In the genomic region with DNA sequence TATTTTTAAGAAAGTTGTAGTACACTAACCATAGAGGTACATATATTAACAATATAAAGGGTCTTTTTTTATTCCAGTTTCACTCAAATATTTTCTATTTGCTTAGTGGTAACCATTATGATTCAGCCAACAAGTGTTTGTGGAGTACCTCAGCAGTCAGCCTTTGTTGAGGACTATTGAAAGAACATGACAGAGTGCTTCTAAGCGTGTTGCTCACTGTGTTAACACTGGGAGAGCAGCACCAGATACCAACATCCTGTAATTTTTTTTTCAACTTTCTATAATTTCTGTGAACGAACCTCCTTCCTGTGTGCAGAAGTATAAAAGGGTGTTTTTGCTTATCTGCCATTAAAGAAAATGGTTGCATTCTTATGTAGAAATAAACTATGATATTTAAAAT, we compare ENCODE assay signal across 16 cellular contexts.
DNase-seq lines count a peak whose midpoint lies in the region; ATAC-seq and TF ChIP-seq lines count a peak whose summit lies in the region.
"Had no signal": no experiment of that assay in that cellular context is flagged by ENCODE, and none has a peak within 500 bp of the region (broad histone marks: within the 10 kb centered on the region; RNA-seq: fewer than 3 reads in every experiment).

No MANE protein-coding gene starts in this region.

- H3K27me3 ChIP-seq in neutrophil (no peaks in the 10 kb centered on the region), endodermal cell (ENCODE audit: control insufficient read depth, insufficient read depth, low read length, poor library complexity, severe bottlenecking) (no peaks in the 10 kb centered on the region)
- H3K27me3 ChIP-seq: gastrocnemius medialis had no signal

- H3K4me1 Mint-ChIP-seq in endodermal cell = no peaks in the 10 kb centered on the region

- no peak overlapping the region for H3K27ac Mint-ChIP-seq in endodermal cell
- H3K27ac Mint-ChIP-seq: activated T-helper 1 cell treated with anti-CD3 and anti-CD28 coated beads, Interleukin-12 subunit alpha, Interleukin-12 subunit beta, Interleukin-2, Interleukin-4 antibody, amounts not matched to agents 30 ng/mL and 10 ng/mL and 1 ng/mL, durations not matched to agents 14 hours and 24 hours and 36 hours had no signal

- H3K4me3 ChIP-seq in neutrophil (ENCODE audit: low read depth in 1 of 2, low read length in 1 of 2) = no peak overlapping the region
- H3K4me3 ChIP-seq in endodermal cell (ENCODE audit: low read length) = no peak overlapping the region
- H3K4me3 ChIP-seq: gastrocnemius medialis, thoracic aorta had no signal

- no peaks in the 10 kb centered on the region for H3K27me3 Mint-ChIP-seq in endodermal cell (ENCODE audit: insufficient read depth)

- peak; percentile 23 for DNase-seq in NCI-H2029 treated with DMSO at 0.1 percent for 48 hours (lab: John Stamatoyannopoulos, UW)
- DNase-seq in NCI-H2029 (lab: John Stamatoyannopoulos, UW) = no peak
- peak; percentile 81 for DNase-seq in NCI-H146 treated with DMSO at 0.1 percent for 48 hours (lab: John Stamatoyannopoulos, UW; ENCODE audit: unreplicated experiment)
- peak; percentile 63 for DNase-seq in amniotic epithelial cell (ENCODE audit: low read depth)
- no peak for DNase-seq in endodermal cell
- DNase-seq: aorta, gastrocnemius medialis, mesendoderm, NCI-H446 treated with DMSO at 0.1 percent for 48 hours, occipital lobe had no signal

- H3K36me3 ChIP-seq in neutrophil (peaks cover 7% of the 10 kb centered on the region), endodermal cell (ENCODE audit: control insufficient read depth, insufficient read depth, low read length) (peaks cover 6% of the 10 kb centered on the region)
- H3K36me3 ChIP-seq: gastrocnemius medialis, thoracic aorta had no signal

- H3K9me3 ChIP-seq in neutrophil (no peaks in the 10 kb centered on the region), endodermal cell (ENCODE audit: control insufficient read depth, low read length) (no peaks in the 10 kb centered on the region)
- H3K9me3 ChIP-seq: gastrocnemius medialis, thoracic aorta had no signal

- H3K9ac ChIP-seq in endodermal cell (ENCODE audit: extremely low read depth, low read length, poor library complexity, severe bottlenecking) = no peak overlapping the region

- ATAC-seq in GM21619 (IDR thresholded peaks at IDR 0.05; ENCODE audit: unreplicated experiment) (no peak), HG03159 (IDR thresholded peaks at IDR 0.05; ENCODE audit: unreplicated experiment) (no peak)
- ATAC-seq: gastrocnemius medialis, HCT116 had no signal

- TF ChIP-seq CTCF in neutrophil (IDR thresholded peaks at IDR 0.05) (no peak), endodermal cell (conservative IDR thresholded peaks at IDR 0.05) (no peak)

- peaks cover 56 to 58% of the 10 kb centered on the region in 2 experiments for H3K4me1 ChIP-seq in neutrophil (ENCODE audit: control insufficient read depth in 1 of 2, insufficient read depth in 1 of 2, low read depth in 1 of 2, low read length in 1 of 2)
- H3K4me1 ChIP-seq in endodermal cell (ENCODE audit: control insufficient read depth, insufficient read depth, low read length) = no peaks in the 10 kb centered on the region
- H3K4me1 ChIP-seq: gastrocnemius medialis had no signal

- H3K36me3 Mint-ChIP-seq in endodermal cell (ENCODE audit: low read depth) = peaks cover 21% of the 10 kb centered on the region

- WGBS in endodermal cell (ENCODE audit: insufficient coverage in 1 of 2, insufficient read length in 1 of 2), 2 experiments = 77% methylated on average over 2 of the region's 2 CpGs; no CpG with 5 or more reads in 1 of the 2 experiments

- peak overlapping the region; percentile 41 for H3K27ac ChIP-seq in neutrophil
- H3K27ac ChIP-seq in endodermal cell (ENCODE audit: low read depth, low read length) = no peak overlapping the region
- H3K27ac ChIP-seq: gastrocnemius medialis, thoracic aorta had no signal

- H3K9me3 Mint-ChIP-seq in endodermal cell = no peaks in the 10 kb centered on the region
- H3K9me3 Mint-ChIP-seq: activated T-helper 1 cell treated with anti-CD3 and anti-CD28 coated beads, Interleukin-12 subunit alpha, Interleukin-12 subunit beta, Interleukin-2, Interleukin-4 antibody, amounts not matched to agents 30 ng/mL and 10 ng/mL and 1 ng/mL, durations not matched to agents 14 hours and 24 hours and 36 hours had no signal

- no peak overlapping the region for H3K4me3 Mint-ChIP-seq in endodermal cell
- H3K4me3 Mint-ChIP-seq: activated T-helper 1 cell treated with anti-CD3 and anti-CD28 coated beads, Interleukin-12 subunit alpha, Interleukin-12 subunit beta, Interleukin-2, Interleukin-4 antibody, amounts not matched to agents 30 ng/mL and 10 ng/mL and 1 ng/mL, durations not matched to agents 14 hours and 24 hours and 36 hours had no signal

Comparison
In these comparisons a context has a peak if more than half of its experiments do, and no peak if none do; other contexts are left out.
1. DNase-seq: peak in NCI-H2029 treated with DMSO at 0.1 percent for 48 hours (single experiment), NCI-H146 treated with DMSO at 0.1 percent for 48 hours (single experiment) and amniotic epithelial cell (single experiment); none in NCI-H2029 (single experiment) and endodermal cell (single experiment).